In the genomic region with DNA sequence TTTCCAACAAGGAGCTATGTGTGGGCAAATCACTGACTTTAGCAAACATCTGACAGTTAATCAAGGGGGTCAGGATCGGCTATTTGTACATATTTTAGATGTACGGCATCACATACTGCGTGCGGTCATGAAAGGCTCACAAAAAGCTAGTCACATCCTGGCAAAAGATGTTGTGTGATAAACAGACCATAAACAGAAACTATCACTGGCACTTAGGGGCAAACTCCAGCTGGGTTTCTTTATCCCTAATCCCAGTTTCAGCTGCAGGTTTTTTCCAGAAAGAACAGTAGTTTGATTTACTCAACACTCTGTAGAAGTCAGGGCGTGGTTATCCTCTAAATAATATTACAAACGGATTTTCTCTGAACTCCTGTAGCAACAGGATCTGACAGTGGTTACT, we compare ENCODE assay signal across 2 cellular contexts.
TF ChIP-seq lines count a peak whose summit lies in the region.

No MANE protein-coding gene starts in this region.

TF ChIP-seq in liver, 16 proteins besides CTCF, POLR2A, EP300 and RAD21 (continued from another document):
- TF ChIP-seq, protein P1, sequence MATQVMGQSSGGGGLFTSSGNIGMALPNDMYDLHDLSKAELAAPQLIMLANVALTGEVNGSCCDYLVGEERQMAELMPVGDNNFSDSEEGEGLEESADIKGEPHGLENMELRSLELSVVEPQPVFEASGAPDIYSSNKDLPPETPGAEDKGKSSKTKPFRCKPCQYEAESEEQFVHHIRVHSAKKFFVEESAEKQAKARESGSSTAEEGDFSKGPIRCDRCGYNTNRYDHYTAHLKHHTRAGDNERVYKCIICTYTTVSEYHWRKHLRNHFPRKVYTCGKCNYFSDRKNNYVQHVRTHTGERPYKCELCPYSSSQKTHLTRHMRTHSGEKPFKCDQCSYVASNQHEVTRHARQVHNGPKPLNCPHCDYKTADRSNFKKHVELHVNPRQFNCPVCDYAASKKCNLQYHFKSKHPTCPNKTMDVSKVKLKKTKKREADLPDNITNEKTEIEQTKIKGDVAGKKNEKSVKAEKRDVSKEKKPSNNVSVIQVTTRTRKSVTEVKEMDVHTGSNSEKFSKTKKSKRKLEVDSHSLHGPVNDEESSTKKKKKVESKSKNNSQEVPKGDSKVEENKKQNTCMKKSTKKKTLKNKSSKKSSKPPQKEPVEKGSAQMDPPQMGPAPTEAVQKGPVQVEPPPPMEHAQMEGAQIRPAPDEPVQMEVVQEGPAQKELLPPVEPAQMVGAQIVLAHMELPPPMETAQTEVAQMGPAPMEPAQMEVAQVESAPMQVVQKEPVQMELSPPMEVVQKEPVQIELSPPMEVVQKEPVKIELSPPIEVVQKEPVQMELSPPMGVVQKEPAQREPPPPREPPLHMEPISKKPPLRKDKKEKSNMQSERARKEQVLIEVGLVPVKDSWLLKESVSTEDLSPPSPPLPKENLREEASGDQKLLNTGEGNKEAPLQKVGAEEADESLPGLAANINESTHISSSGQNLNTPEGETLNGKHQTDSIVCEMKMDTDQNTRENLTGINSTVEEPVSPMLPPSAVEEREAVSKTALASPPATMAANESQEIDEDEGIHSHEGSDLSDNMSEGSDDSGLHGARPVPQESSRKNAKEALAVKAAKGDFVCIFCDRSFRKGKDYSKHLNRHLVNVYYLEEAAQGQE (IDR thresholded peaks at IDR 0.05), result no peak
- TF ChIP-seq FOXA1 (IDR thresholded peaks at IDR 0.05) (no peak), MAX (IDR thresholded peaks at IDR 0.05) (no peak), FOXA2 (IDR thresholded peaks at IDR 0.05) (no peak), SP1 (IDR thresholded peaks at IDR 0.05) (peak; percentile 72), TAF1 (conservative IDR thresholded peaks at IDR 0.05) (peak; percentile 61), NR2F2 (IDR thresholded peaks at IDR 0.05) (peak; percentile 12), HNF4G (IDR thresholded peaks at IDR 0.05) (peak; percentile 49), ATF3 (IDR thresholded peaks at IDR 0.05) (no peak), ZBTB33 (IDR thresholded peaks at IDR 0.05) (peak; percentile 27), JUND (IDR thresholded peaks at IDR 0.05) (peak in 1 of 2 donors; percentile 18), GABPA (IDR thresholded peaks at IDR 0.05 in 1 of 2, conservative IDR thresholded peaks at IDR 0.05 in 1 of 2) (no peak)

TF ChIP-seq in HepG2, 621 proteins besides CTCF, POLR2A, EP300 and RAD21 (continued from another document):
- TF ChIP-seq, protein P2, sequence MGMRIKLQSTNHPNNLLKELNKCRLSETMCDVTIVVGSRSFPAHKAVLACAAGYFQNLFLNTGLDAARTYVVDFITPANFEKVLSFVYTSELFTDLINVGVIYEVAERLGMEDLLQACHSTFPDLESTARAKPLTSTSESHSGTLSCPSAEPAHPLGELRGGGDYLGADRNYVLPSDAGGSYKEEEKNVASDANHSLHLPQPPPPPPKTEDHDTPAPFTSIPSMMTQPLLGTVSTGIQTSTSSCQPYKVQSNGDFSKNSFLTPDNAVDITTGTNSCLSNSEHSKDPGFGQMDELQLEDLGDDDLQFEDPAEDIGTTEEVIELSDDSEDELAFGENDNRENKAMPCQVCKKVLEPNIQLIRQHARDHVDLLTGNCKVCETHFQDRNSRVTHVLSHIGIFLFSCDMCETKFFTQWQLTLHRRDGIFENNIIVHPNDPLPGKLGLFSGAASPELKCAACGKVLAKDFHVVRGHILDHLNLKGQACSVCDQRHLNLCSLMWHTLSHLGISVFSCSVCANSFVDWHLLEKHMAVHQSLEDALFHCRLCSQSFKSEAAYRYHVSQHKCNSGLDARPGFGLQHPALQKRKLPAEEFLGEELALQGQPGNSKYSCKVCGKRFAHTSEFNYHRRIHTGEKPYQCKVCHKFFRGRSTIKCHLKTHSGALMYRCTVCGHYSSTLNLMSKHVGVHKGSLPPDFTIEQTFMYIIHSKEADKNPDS (CRISPR knock-in tag; IDR thresholded peaks at IDR 0.05), result no peak
- no peak for TF ChIP-seq ETV5 (CRISPR knock-in tag; IDR thresholded peaks at IDR 0.05; ENCODE audit: borderline replicate concordance)
TF ChIP-seq in HepG2: peak in this region for 0.
